In the genomic region with DNA sequence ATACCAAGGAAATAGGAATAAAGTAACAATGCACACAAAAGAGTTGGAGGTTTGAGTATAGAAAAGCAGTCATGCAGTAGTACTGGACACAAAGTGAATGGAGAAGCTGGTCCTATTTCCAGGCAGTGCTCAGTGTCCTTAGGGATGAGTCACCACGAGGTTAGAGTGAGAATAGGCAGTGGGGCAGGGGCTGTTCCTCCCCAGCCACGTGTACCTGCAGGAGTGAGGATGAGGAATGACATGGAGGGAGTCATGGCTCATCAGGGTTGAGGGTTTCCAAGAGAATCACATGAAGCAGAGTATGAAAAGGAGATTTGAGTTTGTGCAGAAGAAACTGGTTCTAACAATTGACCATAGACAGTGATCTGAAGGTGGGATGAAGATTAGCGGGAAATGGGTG, we compare ENCODE assay signal across 29 cellular contexts.
"Had no signal": no experiment of that assay in that cellular context is flagged by ENCODE, and none has a peak within 500 bp of the region (broad histone marks: within the 10 kb centered on the region; RNA-seq: fewer than 3 reads in every experiment).

No MANE protein-coding gene starts in this region.

- H3K4me3 ChIP-seq: stomach, suprapubic skin, testis, thoracic aorta, thyroid gland, tibial artery, tibial nerve, transverse colon, upper lobe of left lung, upper lobe of right lung, uterus, vagina had no signal

- H3K27me3 Mint-ChIP-seq: stimulated activated memory B cell treated with anti-CD40 and anti-IgM and Interleukin-4, amounts not matched to agents 10 μg/mL and 1 μg/mL and 100 μg/mL, for 72 hours; stimulated activated naive CD8-positive, alpha-beta T cell treated with anti-CD3 and anti-CD28 coated beads, Interleukin-15, amount 100 ng/mL, for 72 hours; stimulated activated naive CD8-positive, alpha-beta T cell treated with anti-CD3 and anti-CD28 coated beads, Interleukin-15, Interleukin-2, amounts not matched to agents 100 ng/mL and 50 ng/mL, for 24 hours; type B pancreatic cell had no signal

- H3K36me3 Mint-ChIP-seq: stimulated activated effector memory CD8-positive, alpha-beta T cell treated with anti-CD3 and anti-CD28 coated beads, Interleukin-12 subunit alpha, Interleukin-12 subunit beta, amount 100 ng/mL, for 72 hours; type B pancreatic cell had no signal

- H3K4me1 ChIP-seq: stomach, suprapubic skin, thyroid gland, tibial artery, tibial nerve, transverse colon, upper lobe of left lung, upper lobe of right lung, uterus, vagina had no signal

- H3K9me3 ChIP-seq: suprapubic skin, testis, thyroid gland, upper lobe of left lung, upper lobe of right lung, uterus, vagina had no signal

- H3K4me1 Mint-ChIP-seq: stimulated activated effector memory CD8-positive, alpha-beta T cell treated with anti-CD3 and anti-CD28 coated beads, Interleukin-12 subunit alpha, Interleukin-12 subunit beta, amount 100 ng/mL, for 72 hours; stimulated activated memory B cell treated with anti-CD40 and anti-IgM and Interleukin-4, amounts not matched to agents 10 μg/mL and 1 μg/mL and 100 μg/mL, for 72 hours; stimulated activated naive CD8-positive, alpha-beta T cell treated with anti-CD3 and anti-CD28 coated beads, Interleukin-15, amount 100 ng/mL, for 72 hours had no signal

- ATAC-seq: stimulated activated effector memory CD8-positive, alpha-beta T cell treated with anti-CD3 and anti-CD28 coated beads, Interleukin-12 subunit alpha, Interleukin-12 subunit beta, amount 100 ng/mL, for 72 hours; stimulated activated memory B cell treated with anti-CD40 and anti-IgM and Interleukin-4, amounts not matched to agents 10 μg/mL and 1 μg/mL and 100 μg/mL, for 72 hours; stimulated activated naive B cell treated with anti-CD40 and anti-IgM and Interleukin-4, amounts not matched to agents 10 μg/mL and 1 μg/mL and 100 μg/mL, for 72 hours; stimulated activated naive CD8-positive, alpha-beta T cell treated with anti-CD3 and anti-CD28 coated beads, Interleukin-15, amount 100 ng/mL, for 72 hours; stimulated activated naive CD8-positive, alpha-beta T cell treated with anti-CD3 and anti-CD28 coated beads, Interleukin-15, Interleukin-2, amounts not matched to agents 100 U/mL and 50 U/mL, for 24 hours; upper lobe of right lung had no signal

- FAIRE-seq: urothelium cell line had no signal

- H3K27ac ChIP-seq: stomach, suprapubic skin, testis, thoracic aorta, thyroid gland, tibial artery, tibial nerve, transverse colon, upper lobe of left lung, upper lobe of right lung, uterus, vagina had no signal

- H3K36me3 ChIP-seq: stomach, suprapubic skin, thoracic aorta, thyroid gland, tibial artery, tibial nerve, transverse colon, upper lobe of left lung, upper lobe of right lung, uterus, vagina had no signal

- H3K4me3 Mint-ChIP-seq: stimulated activated effector memory CD8-positive, alpha-beta T cell treated with anti-CD3 and anti-CD28 coated beads, Interleukin-12 subunit alpha, Interleukin-12 subunit beta, amount 100 ng/mL, for 72 hours; stimulated activated memory B cell treated with anti-CD40 and anti-IgM and Interleukin-4, amounts not matched to agents 10 μg/mL and 1 μg/mL and 100 μg/mL, for 72 hours; stimulated activated naive B cell treated with anti-CD40 and anti-IgM and Interleukin-4, amounts not matched to agents 10 μg/mL and 1 μg/mL and 100 μg/mL, for 72 hours; stimulated activated naive CD8-positive, alpha-beta T cell treated with anti-CD3 and anti-CD28 coated beads, Interleukin-15, amount 100 ng/mL, for 72 hours; stimulated activated naive CD8-positive, alpha-beta T cell treated with anti-CD3 and anti-CD28 coated beads, Interleukin-15, Interleukin-2, amounts not matched to agents 100 ng/mL and 50 ng/mL, for 24 hours; type B pancreatic cell had no signal

- H3K27me3 ChIP-seq: stomach, suprapubic skin, testis, thyroid gland, tibial artery, tibial nerve, transverse colon, upper lobe of left lung, upper lobe of right lung, uterus, vagina had no signal

- H3K27ac Mint-ChIP-seq: stimulated activated effector memory CD8-positive, alpha-beta T cell treated with anti-CD3 and anti-CD28 coated beads, Interleukin-12 subunit alpha, Interleukin-12 subunit beta, amount 100 ng/mL, for 72 hours; stimulated activated memory B cell treated with anti-CD40 and anti-IgM and Interleukin-4, amounts not matched to agents 10 μg/mL and 1 μg/mL and 100 μg/mL, for 72 hours; stimulated activated naive B cell treated with anti-CD40 and anti-IgM and Interleukin-4, amounts not matched to agents 10 μg/mL and 1 μg/mL and 100 μg/mL, for 72 hours; stimulated activated naive CD8-positive, alpha-beta T cell treated with anti-CD3 and anti-CD28 coated beads, Interleukin-15, amount 100 ng/mL, for 72 hours; stimulated activated naive CD8-positive, alpha-beta T cell treated with anti-CD3 and anti-CD28 coated beads, Interleukin-15, Interleukin-2, amounts not matched to agents 100 ng/mL and 50 ng/mL, for 24 hours; type B pancreatic cell had no signal

- DNase-seq: stimulated activated CD4-positive, alpha-beta T cell treated with anti-CD3 and anti-CD28 coated beads, Interleukin-2, amount 100 ng/mL, for 48 hours; stimulated activated CD4-positive, alpha-beta T cell treated with anti-CD3 and anti-CD28 coated beads, Interleukin-4, amount 100 ng/mL, for 1 hour; stimulated activated CD4-positive, alpha-beta T cell treated with anti-CD3 and anti-CD28 coated beads, Interleukin-4, amount 100 ng/mL, for 24 hours; stimulated activated CD4-positive, alpha-beta T cell treated with anti-CD3 and anti-CD28 coated beads, Interleukin-4, amount 100 ng/mL, for 4 hours; stimulated activated CD8-positive, alpha-beta memory T cell treated with anti-CD3 and anti-CD28 coated beads, Interleukin-4, amount 100 ng/mL, for 48 hours; stimulated activated naive B cell treated with anti-CD40 and anti-IgM and Interleukin-4, amounts not matched to agents 10 μg/mL and 1 μg/mL and 100 μg/mL, for 72 hours; stimulated activated naive CD4-positive, alpha-beta T cell; stimulated activated naive CD4-positive, alpha-beta T cell treated with Interleukin-2 at 50 U/mL for 16 hours; stimulated activated naive CD8-positive, alpha-beta T cell treated with anti-CD3 and anti-CD28 coated beads, Interleukin-15, amount 100 ng/mL, for 72 hours; stimulated activated naive CD8-positive, alpha-beta T cell treated with anti-CD3 and anti-CD28 coated beads, Interleukin-15, Interleukin-2, amounts not matched to agents 100 U/mL and 50 U/mL, for 24 hours; stomach; substantia nigra; testis; thyroid gland; tibial artery; transverse colon; trophoblast cell; upper lobe of left lung; upper lobe of right lung; uterus had no signal
